8 cellular contexts compared by ENCODE assay signal in the genomic region with DNA sequence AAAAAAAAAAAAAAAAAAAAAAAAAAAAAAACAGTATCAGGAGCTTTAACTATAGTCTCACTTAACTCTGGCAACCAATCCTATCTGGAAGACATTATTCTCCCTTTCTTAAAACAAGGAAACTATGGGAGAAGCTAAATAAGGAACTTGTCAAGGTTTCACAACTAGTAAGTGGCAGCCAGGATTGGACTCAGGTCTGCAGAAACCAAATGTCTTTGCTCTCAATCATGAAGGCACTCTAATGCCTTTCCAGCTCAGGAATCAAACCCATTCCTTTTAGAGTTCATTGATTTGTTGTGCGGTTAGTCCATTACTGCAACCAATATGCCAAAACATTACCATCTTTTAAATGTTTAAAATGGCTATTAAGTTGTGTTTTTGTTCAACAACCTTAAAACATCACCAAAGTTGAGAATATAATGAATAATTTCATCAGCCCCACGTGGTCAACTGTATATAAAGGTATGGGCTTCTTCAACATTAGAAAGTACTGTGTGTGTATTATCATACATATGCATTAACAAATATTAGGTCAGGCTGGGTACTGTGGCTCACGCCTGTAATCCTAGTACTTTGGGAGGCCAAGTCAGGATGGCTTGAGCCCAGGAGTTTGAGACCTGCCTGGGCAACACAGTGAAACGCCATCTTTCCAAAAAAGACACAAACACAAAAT. TPM values are rescaled to one million over a fixed set of nuclear protein-coding genes. Genes with fewer than 3 reads are reported as not detected.
DNase-seq lines count a peak whose midpoint lies in the region; ATAC-seq and TF ChIP-seq lines count a peak whose summit lies in the region.

No MANE protein-coding gene starts in this region.

- no peak for ATAC-seq in HG03521 (IDR thresholded peaks at IDR 0.05; ENCODE audit: unreplicated experiment)

- H3K9me3 ChIP-seq in SK-N-MC (ENCODE audit: low read depth, low read length) (no peaks in the 10 kb centered on the region), skeletal muscle tissue (ENCODE audit: control insufficient read depth in 3 of 3, low read length in 3 of 3) (no peaks in the 10 kb centered on the region)

- H3K27me3 ChIP-seq in skeletal muscle tissue (ENCODE audit: control insufficient read depth in 3 of 3, insufficient read depth in 3 of 3, low read length in 3 of 3), result no peaks in the 10 kb centered on the region

- H3K4me3 ChIP-seq in SK-N-MC, result peak overlapping the region; percentile 93
- peak overlapping the region; percentile 83 for H3K4me3 ChIP-seq in fibroblast of mammary gland (ENCODE audit: control insufficient read depth, low read depth, low read length)
- H3K4me3 ChIP-seq in skeletal muscle tissue (ENCODE audit: low read length in 3 of 3), result peak overlapping the region; percentile 86 to 100 (median 98)

- H3K4me1 ChIP-seq in skeletal muscle tissue (ENCODE audit: control insufficient read depth in 3 of 3, insufficient read depth in 3 of 3, low read length in 3 of 3), result peaks cover 6 to 8% (median 7%) of the 10 kb centered on the region in 3 donors

- H3K36me3 ChIP-seq in SK-N-MC (ENCODE audit: insufficient read depth, low read length), result peaks cover 6% of the 10 kb centered on the region; the same call in 1 of the 2 replicates
- peaks cover 2 to 6% (median 3%) of the 10 kb centered on the region in 3 donors for H3K36me3 ChIP-seq in skeletal muscle tissue (ENCODE audit: control insufficient read depth in 3 of 3, insufficient read depth in 3 of 3, low read length in 3 of 3)

- H3K27ac ChIP-seq in SK-N-MC, result no peak overlapping the region
- no peak overlapping the region for H3K27ac ChIP-seq in skeletal muscle tissue (ENCODE audit: low read depth, low read length)

- H3K9ac ChIP-seq in SK-N-MC (ENCODE audit: insufficient read length), result peak overlapping the region; percentile 83
- peak overlapping the region in 1 of 3 donors; percentile 91 for H3K9ac ChIP-seq in skeletal muscle tissue (ENCODE audit: low read depth in 1 of 3, low read length in 3 of 3)

- peak; percentile 79 for DNase-seq in SIG-M5 treated with dmso at 0.1 percent for 504 hours (lab: John Stamatoyannopoulos, UW; ENCODE audit: unreplicated experiment)
- no peak for DNase-seq in SIG-M5 (lab: John Stamatoyannopoulos, UW)
- no peak for DNase-seq in SK-N-MC (ENCODE audit: low read depth, low spot score)
- no peak for DNase-seq in fibroblast of mammary gland (ENCODE audit: low read depth)
- no peak for DNase-seq in 8988T
- DNase-seq in middle frontal gyrus (ENCODE audit: extremely low spot score, low spot score), result no peak

- no peak for TF ChIP-seq CTCF in fibroblast of mammary gland (conservative IDR thresholded peaks at IDR 0.05; ENCODE audit: control insufficient read depth, insufficient read depth, low read depth, low read length)

RNA-seq across cellular contexts. Expression of gene EPRS1, which starts 1.5 kb away (rescaled TPM):
- 88.2 TPM for total RNA-seq in skeletal muscle tissue

RNA-seq across cellular contexts. Expression of gene BPNT1, which starts 44.8 kb away (rescaled TPM):
- 18.8 TPM for total RNA-seq in skeletal muscle tissue

RNA-seq across cellular contexts. Expression of gene IARS2, which starts 49.1 kb away (rescaled TPM):
- 78.3 TPM for total RNA-seq in skeletal muscle tissue
